ENCODE assay signal across 24 cellular contexts in genomic region chr1:186465956-186466355, GRCh38.
"Had no signal": no experiment of that assay in that cellular context is flagged by ENCODE, and none has a peak within 500 bp of the region (broad histone marks: within the 10 kb centered on the region; RNA-seq: fewer than 3 reads in every experiment).

No MANE protein-coding gene starts in this region.

- H3K4me3 ChIP-seq: colonic mucosa, gastroesophageal sphincter, hepatocyte, lung, psoas muscle, right lobe of liver, testis, tibial nerve had no signal

- DNase-seq: colonic mucosa; effector CD4-positive, alpha-beta T cell; endodermal cell; erythroblast; head of caudate nucleus; kidney; left colon; left ventricle myocardium superior; mesenchymal stem cell; naive B cell; occipital lobe; psoas muscle; retina; right lobe of liver; stimulated activated CD4-positive, alpha-beta T cell treated with anti-CD3 and anti-CD28 coated beads, Interleukin-15, amount 100 ng/mL, for 24 hours; stimulated activated CD4-positive, alpha-beta T cell treated with anti-CD3 and anti-CD28 coated beads, Interleukin-1b, Interleukin-23, amount 100 ng/mL, for 48 hours; stimulated activated CD4-positive, alpha-beta T cell treated with anti-CD3 and anti-CD28 coated beads, Interleukin-4, amount 100 ng/mL, for 24 hours; stimulated activated naive B cell treated with anti-CD40 and anti-IgM and Interleukin-4, amounts not matched to agents 10 μg/mL and 1 μg/mL and 100 μg/mL, for 72 hours; stimulated activated naive CD8-positive, alpha-beta T cell treated with anti-CD3 and anti-CD28 coated beads, Interleukin-15, amount 100 ng/mL, for 72 hours; testis had no signal

- ATAC-seq: gastroesophageal sphincter; left colon; left ventricle myocardium superior; psoas muscle; right lobe of liver; stimulated activated naive B cell treated with anti-CD40 and anti-IgM and Interleukin-4, amounts not matched to agents 10 μg/mL and 1 μg/mL and 100 μg/mL, for 72 hours; stimulated activated naive CD8-positive, alpha-beta T cell treated with anti-CD3 and anti-CD28 coated beads, Interleukin-15, amount 100 ng/mL, for 72 hours had no signal
